In genomic region chr7:106069471-106070200, GRCh38 we compare ENCODE assay signal across 13 cellular contexts. TPM values are rescaled to one million over a fixed set of nuclear protein-coding genes. Genes with fewer than 3 reads are reported as not detected.
DNase-seq lines count a peak whose midpoint lies in the region; ATAC-seq and TF ChIP-seq lines count a peak whose summit lies in the region.
"Had no signal": no experiment of that assay in that cellular context is flagged by ENCODE, and none has a peak within 500 bp of the region (broad histone marks: within the 10 kb centered on the region; RNA-seq: fewer than 3 reads in every experiment).

No MANE protein-coding gene starts in this region.

- DNase-seq in activated naive CD8-positive, alpha-beta T cell treated with anti-CD3 and anti-CD28 coated beads, Interleukin-2, amount 50 U/mL, for 24 hours: no peak
- DNase-seq in osteocyte (ENCODE audit: extremely low spot score, unreplicated experiment): peak; percentile 67
- no peak for DNase-seq in effector CD8-positive, alpha-beta T cell (lab: John Stamatoyannopoulos, UW)
- no peak for DNase-seq in D341Med (ENCODE audit: low spot score)
- no peak for DNase-seq in caudate nucleus (lab: John Stamatoyannopoulos, UW)
- DNase-seq: amniotic stem cell, left lung, MM.1S, ovary had no signal

- H3K9me3 ChIP-seq in DOHH2 (ENCODE audit: control insufficient read depth, insufficient read depth, low read length) (no peaks in the 10 kb centered on the region), KOPT-K1 (ENCODE audit: insufficient read depth, low read length, poor library complexity, severe bottlenecking) (no peaks in the 10 kb centered on the region)
- H3K9me3 ChIP-seq: left lung, ovary had no signal

- no peak for ATAC-seq in activated naive CD8-positive, alpha-beta T cell treated with anti-CD3 and anti-CD28 coated beads, Interleukin-2, amount 50 U/mL, for 24 hours
- no peak for ATAC-seq in HG03025 (IDR thresholded peaks at IDR 0.05; ENCODE audit: low FRiP score, unreplicated experiment)

- no peaks in the 10 kb centered on the region for H3K9me3 Mint-ChIP-seq in activated naive CD8-positive, alpha-beta T cell treated with anti-CD3 and anti-CD28 coated beads, Interleukin-2, amount 50 U/mL, for 24 hours
- H3K9me3 Mint-ChIP-seq in osteocyte (ENCODE audit: unreplicated experiment): no peaks in the 10 kb centered on the region

- peak overlapping the region; percentile 93 for H3K4me2 ChIP-seq in DOHH2 (ENCODE audit: low read length)

- H3K36me3 Mint-ChIP-seq in activated naive CD8-positive, alpha-beta T cell treated with anti-CD3 and anti-CD28 coated beads, Interleukin-2, amount 50 U/mL, for 24 hours (ENCODE audit: low read depth): no peaks in the 10 kb centered on the region
- H3K36me3 Mint-ChIP-seq in osteocyte (ENCODE audit: unreplicated experiment): no peaks in the 10 kb centered on the region

- H3K36me3 ChIP-seq in DOHH2 (ENCODE audit: control insufficient read depth, low read length) (peaks cover 15% of the 10 kb centered on the region), KOPT-K1 (ENCODE audit: insufficient read depth, low read length) (no peaks in the 10 kb centered on the region)
- H3K36me3 ChIP-seq: left lung, ovary had no signal

- no peaks in the 10 kb centered on the region for H4K20me1 ChIP-seq in DOHH2 (ENCODE audit: control insufficient read depth, insufficient read depth, low read depth, low read length)

- peaks cover 99% of the 10 kb centered on the region for H3K4me1 ChIP-seq in DOHH2 (ENCODE audit: control insufficient read depth, low read length)

- TF ChIP-seq CTCF in DOHH2 (IDR thresholded peaks at IDR 0.05; ENCODE audit: low read depth, low read length, poor library complexity, severe bottlenecking) (no peak), osteocyte (IDR thresholded peaks at IDR 0.05) (no peak)

- no peak overlapping the region for H3K4me3 Mint-ChIP-seq in activated naive CD8-positive, alpha-beta T cell treated with anti-CD3 and anti-CD28 coated beads, Interleukin-2, amount 50 U/mL, for 24 hours
- H3K4me3 Mint-ChIP-seq in osteocyte (ENCODE audit: unreplicated experiment): no peak overlapping the region

- H3K79me2 ChIP-seq in DOHH2 (ENCODE audit: control insufficient read depth, low read length): peaks cover 26% of the 10 kb centered on the region

- H3F3A ChIP-seq in DOHH2 (ENCODE audit: control insufficient read depth, insufficient read depth): peaks cover 79% of the 10 kb centered on the region

- no peaks in the 10 kb centered on the region for H3K27me3 ChIP-seq in DOHH2 (ENCODE audit: control insufficient read depth, low read length)
- H3K27me3 ChIP-seq: dorsolateral prefrontal cortex, left lung, ovary had no signal

- H3K27ac ChIP-seq in DOHH2 (ENCODE audit: low read depth, low read length): peak overlapping the region; percentile 97
- H3K27ac ChIP-seq in KOPT-K1 (ENCODE audit: low read depth, low read length, poor library complexity, severe bottlenecking): peak overlapping the region; percentile 99
- no peak overlapping the region for H3K27ac ChIP-seq in caudate nucleus (ENCODE audit: low read depth, low read length)
- H3K27ac ChIP-seq: ovary had no signal

- H3K27me3 Mint-ChIP-seq in activated naive CD8-positive, alpha-beta T cell treated with anti-CD3 and anti-CD28 coated beads, Interleukin-2, amount 50 U/mL, for 24 hours: no peaks in the 10 kb centered on the region
- H3K27me3 Mint-ChIP-seq in osteocyte (ENCODE audit: unreplicated experiment): peaks cover 3% of the 10 kb centered on the region

- H3K4me1 Mint-ChIP-seq in activated naive CD8-positive, alpha-beta T cell treated with anti-CD3 and anti-CD28 coated beads, Interleukin-2, amount 50 U/mL, for 24 hours: peaks cover 53% of the 10 kb centered on the region
- H3K4me1 Mint-ChIP-seq in osteocyte (ENCODE audit: unreplicated experiment): peaks cover 18% of the 10 kb centered on the region

- peak overlapping the region; percentile 2 for H3K27ac Mint-ChIP-seq in activated naive CD8-positive, alpha-beta T cell treated with anti-CD3 and anti-CD28 coated beads, Interleukin-2, amount 50 U/mL, for 24 hours
- no peak overlapping the region for H3K27ac Mint-ChIP-seq in osteocyte (ENCODE audit: unreplicated experiment)

- H3K9me2 ChIP-seq in DOHH2 (replicated peaks; ENCODE audit: control insufficient read depth, low read length): no peaks in the 10 kb centered on the region

- peak overlapping the region; percentile 79 for H3K4me3 ChIP-seq in DOHH2 (ENCODE audit: low read length)
- H3K4me3 ChIP-seq: dorsolateral prefrontal cortex, left lung, ovary had no signal

RNA-seq across cellular contexts. Expression of gene SYPL1, which starts 42.5 kb away (rescaled TPM):
- total RNA-seq in osteocyte: 80.9 and 85.4 TPM in 2 replicates
